ENCODE assay signal across 1 cellular context in the genomic region with DNA sequence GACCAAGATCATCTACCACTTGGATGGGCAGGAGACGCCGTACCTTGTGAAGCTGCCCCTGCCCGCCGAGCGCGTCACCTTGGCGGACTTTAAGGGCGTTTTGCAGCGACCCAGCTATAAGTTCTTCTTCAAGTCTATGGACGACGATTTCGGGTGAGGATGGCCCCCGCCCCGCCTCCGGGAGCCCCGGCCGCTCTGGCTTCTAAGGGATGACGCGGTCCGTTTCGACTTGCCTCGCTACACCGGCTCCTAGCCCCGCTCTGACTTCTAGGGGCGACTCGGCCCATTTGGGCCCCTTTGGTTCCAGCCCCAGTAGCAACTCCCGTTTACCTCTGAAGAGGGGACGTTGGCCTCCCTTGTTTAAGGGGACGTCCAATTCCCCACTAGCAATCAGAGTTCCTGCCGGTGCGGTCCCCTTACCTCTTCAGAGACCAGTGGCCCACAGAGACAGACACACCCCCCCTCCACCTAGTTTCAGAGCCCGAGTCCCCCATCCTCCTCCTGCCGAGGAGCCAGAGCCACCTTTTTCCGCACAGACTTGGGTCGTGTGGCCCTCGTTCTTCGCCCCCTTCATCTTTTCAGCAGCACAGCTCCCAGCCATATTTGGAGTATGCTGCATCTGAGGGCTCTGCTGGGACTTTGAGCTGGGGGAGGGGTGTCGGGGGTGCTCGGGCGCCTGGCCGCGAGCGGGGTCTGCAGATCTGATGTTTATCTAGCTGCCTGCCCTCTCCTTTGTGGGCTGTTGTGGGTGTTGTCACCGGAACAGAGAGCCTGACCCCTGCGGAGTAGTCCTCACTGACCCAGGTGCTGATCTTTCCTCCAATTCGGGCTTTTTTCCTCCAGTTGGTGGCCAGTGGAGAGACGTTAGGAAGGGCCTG.
TF ChIP-seq lines count a peak whose summit lies in the region.

No MANE protein-coding gene starts in this region.

TF ChIP-seq in HepG2, 621 proteins besides CTCF, POLR2A, EP300 and RAD21 (continued from another document and continues in another):
- TF ChIP-seq, protein P1, sequence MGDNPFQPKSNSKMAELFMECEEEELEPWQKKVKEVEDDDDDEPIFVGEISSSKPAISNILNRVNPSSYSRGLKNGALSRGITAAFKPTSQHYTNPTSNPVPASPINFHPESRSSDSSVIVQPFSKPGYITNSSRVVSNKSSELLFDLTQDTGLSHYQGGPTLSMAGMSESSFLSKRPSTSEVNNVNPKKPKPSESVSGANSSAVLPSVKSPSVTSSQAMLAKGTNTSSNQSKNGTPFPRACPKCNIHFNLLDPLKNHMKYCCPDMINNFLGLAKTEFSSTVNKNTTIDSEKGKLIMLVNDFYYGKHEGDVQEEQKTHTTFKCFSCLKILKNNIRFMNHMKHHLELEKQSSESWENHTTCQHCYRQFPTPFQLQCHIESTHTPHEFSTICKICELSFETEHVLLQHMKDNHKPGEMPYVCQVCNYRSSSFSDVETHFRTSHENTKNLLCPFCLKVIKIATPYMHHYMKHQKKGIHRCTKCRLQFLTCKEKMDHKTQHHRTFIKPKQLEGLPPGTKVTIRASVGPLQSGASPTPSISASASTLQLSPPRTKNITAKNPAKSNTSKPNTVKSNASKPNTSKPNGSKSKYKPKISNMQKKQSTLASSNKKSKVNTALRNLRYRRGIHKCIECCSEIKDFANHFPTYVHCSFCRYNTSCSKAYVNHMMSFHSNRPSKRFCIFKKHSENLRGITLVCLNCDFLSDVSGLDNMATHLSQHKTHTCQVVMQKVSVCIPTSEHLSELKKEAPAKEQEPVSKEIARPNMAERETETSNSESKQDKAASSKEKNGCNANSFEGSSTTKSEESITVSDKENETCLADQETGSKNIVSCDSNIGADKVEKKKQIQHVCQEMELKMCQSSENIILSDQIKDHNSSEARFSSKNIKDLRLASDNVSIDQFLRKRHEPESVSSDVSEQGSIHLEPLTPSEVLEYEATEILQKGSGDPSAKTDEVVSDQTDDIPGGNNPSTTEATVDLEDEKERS (CRISPR knock-in tag; IDR thresholded peaks at IDR 0.05): no peak
- TF ChIP-seq KLF13 (CRISPR knock-in tag; IDR thresholded peaks at IDR 0.05) (no peak), SNAI1 (CRISPR knock-in tag; IDR thresholded peaks at IDR 0.05; ENCODE audit: borderline replicate concordance) (no peak), TRIM24 (CRISPR knock-in tag; IDR thresholded peaks at IDR 0.05) (no peak), KMT2A (CRISPR knock-in tag; IDR thresholded peaks at IDR 0.05) (peak; percentile 16), BCL6 (CRISPR knock-in tag; IDR thresholded peaks at IDR 0.05) (no peak), SNAPC2 (CRISPR knock-in tag; IDR thresholded peaks at IDR 0.05) (no peak), SMAD3 (CRISPR knock-in tag; IDR thresholded peaks at IDR 0.05) (no peak), THYN1 (CRISPR knock-in tag; IDR thresholded peaks at IDR 0.05; ENCODE audit: borderline replicate concordance, low read depth) (no peak), ZSCAN20 (CRISPR knock-in tag; IDR thresholded peaks at IDR 0.05; ENCODE audit: borderline replicate concordance) (no peak), ZNF446 (CRISPR knock-in tag; IDR thresholded peaks at IDR 0.05) (0 out of 2 replicates have a peak, but pooled peaks have one; percentile 35), TBX2 (CRISPR knock-in tag; IDR thresholded peaks at IDR 0.05; ENCODE audit: borderline replicate concordance) (peak; percentile 14; the same call in 1 of the 2 replicates), RARA (CRISPR knock-in tag; IDR thresholded peaks at IDR 0.05) (no peak), SAP130 (CRISPR knock-in tag; IDR thresholded peaks at IDR 0.05; ENCODE audit: low read depth) (0 out of 2 replicates have a peak, but pooled peaks have one; percentile 64), ASH2L (IDR thresholded peaks at IDR 0.05; ENCODE audit: insufficient read length, low read depth, low read length) (no peak), ZNF232 (CRISPR knock-in tag; IDR thresholded peaks at IDR 0.05; ENCODE audit: borderline replicate concordance) (peak; percentile 52; the same call in 1 of the 2 replicates), BORCS8-MEF2B (CRISPR knock-in tag; IDR thresholded peaks at IDR 0.05) (no peak), ZNF234 (CRISPR knock-in tag; conservative IDR thresholded peaks at IDR 0.05) (no peak), ZNF317 (CRISPR knock-in tag; IDR thresholded peaks at IDR 0.05) (no peak), EZH2 (conservative IDR thresholded peaks at IDR 0.05; ENCODE audit: low read depth, low read length) (no peak), HHEX (CRISPR knock-in tag; IDR thresholded peaks at IDR 0.05) (no peak), BHLHE40 (IDR thresholded peaks at IDR 0.05; ENCODE audit: low read length) (no peak), ZSCAN29 (CRISPR knock-in tag; conservative IDR thresholded peaks at IDR 0.05) (peak; percentile 93), XRCC5 (optimal IDR thresholded peaks at IDR 0.05; ENCODE audit: low read length) (no peak), ZBTB8A (CRISPR knock-in tag; IDR thresholded peaks at IDR 0.05; ENCODE audit: borderline replicate concordance, low read depth) (no peak), TCF7 (IDR thresholded peaks at IDR 0.05; ENCODE audit: low read depth) (no peak), ZNF547 (CRISPR knock-in tag; IDR thresholded peaks at IDR 0.05) (no peak; the same call in 1 of the 2 replicates), ZBTB42 (CRISPR knock-in tag; IDR thresholded peaks at IDR 0.05) (no peak), XBP1 (CRISPR knock-in tag; IDR thresholded peaks at IDR 0.05) (no peak), ZNF674 (CRISPR knock-in tag; IDR thresholded peaks at IDR 0.05; ENCODE audit: low read depth) (no peak), FOXO1 (CRISPR knock-in tag; IDR thresholded peaks at IDR 0.05) (peak; percentile 47; the same call in 1 of the 2 replicates), SP2 (CRISPR knock-in tag; IDR thresholded peaks at IDR 0.05) (no peak), PHF8 (CRISPR knock-in tag; IDR thresholded peaks at IDR 0.05) (no peak; the same call in 1 of the 2 replicates), PHF5A (CRISPR knock-in tag; IDR thresholded peaks at IDR 0.05; ENCODE audit: low read depth, unreplicated experiment) (no peak), PAWR (CRISPR knock-in tag; IDR thresholded peaks at IDR 0.05; ENCODE audit: borderline replicate concordance) (no peak), ZNF781 (CRISPR knock-in tag; IDR thresholded peaks at IDR 0.05; ENCODE audit: borderline replicate concordance, not compliant biosample characterization) (no peak)
- TF ChIP-seq, protein P2, sequence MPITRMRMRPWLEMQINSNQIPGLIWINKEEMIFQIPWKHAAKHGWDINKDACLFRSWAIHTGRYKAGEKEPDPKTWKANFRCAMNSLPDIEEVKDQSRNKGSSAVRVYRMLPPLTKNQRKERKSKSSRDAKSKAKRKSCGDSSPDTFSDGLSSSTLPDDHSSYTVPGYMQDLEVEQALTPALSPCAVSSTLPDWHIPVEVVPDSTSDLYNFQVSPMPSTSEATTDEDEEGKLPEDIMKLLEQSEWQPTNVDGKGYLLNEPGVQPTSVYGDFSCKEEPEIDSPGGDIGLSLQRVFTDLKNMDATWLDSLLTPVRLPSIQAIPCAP (CRISPR knock-in tag; IDR thresholded peaks at IDR 0.05; ENCODE audit: low read depth): no peak
- TF ChIP-seq, protein P3, sequence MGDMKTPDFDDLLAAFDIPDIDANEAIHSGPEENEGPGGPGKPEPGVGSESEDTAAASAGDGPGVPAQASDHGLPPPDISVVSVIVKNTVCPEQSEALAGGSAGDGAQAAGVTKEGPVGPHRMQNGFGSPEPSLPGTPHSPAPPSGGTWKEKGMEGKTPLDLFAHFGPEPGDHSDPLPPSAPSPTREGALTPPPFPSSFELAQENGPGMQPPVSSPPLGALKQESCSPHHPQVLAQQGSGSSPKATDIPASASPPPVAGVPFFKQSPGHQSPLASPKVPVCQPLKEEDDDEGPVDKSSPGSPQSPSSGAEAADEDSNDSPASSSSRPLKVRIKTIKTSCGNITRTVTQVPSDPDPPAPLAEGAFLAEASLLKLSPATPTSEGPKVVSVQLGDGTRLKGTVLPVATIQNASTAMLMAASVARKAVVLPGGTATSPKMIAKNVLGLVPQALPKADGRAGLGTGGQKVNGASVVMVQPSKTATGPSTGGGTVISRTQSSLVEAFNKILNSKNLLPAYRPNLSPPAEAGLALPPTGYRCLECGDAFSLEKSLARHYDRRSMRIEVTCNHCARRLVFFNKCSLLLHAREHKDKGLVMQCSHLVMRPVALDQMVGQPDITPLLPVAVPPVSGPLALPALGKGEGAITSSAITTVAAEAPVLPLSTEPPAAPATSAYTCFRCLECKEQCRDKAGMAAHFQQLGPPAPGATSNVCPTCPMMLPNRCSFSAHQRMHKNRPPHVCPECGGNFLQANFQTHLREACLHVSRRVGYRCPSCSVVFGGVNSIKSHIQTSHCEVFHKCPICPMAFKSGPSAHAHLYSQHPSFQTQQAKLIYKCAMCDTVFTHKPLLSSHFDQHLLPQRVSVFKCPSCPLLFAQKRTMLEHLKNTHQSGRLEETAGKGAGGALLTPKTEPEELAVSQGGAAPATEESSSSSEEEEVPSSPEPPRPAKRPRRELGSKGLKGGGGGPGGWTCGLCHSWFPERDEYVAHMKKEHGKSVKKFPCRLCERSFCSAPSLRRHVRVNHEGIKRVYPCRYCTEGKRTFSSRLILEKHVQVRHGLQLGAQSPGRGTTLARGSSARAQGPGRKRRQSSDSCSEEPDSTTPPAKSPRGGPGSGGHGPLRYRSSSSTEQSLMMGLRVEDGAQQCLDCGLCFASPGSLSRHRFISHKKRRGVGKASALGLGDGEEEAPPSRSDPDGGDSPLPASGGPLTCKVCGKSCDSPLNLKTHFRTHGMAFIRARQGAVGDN (CRISPR knock-in tag; IDR thresholded peaks at IDR 0.05): peak; percentile 41; the same call in 1 of the 2 replicates
- TF ChIP-seq, protein P4, sequence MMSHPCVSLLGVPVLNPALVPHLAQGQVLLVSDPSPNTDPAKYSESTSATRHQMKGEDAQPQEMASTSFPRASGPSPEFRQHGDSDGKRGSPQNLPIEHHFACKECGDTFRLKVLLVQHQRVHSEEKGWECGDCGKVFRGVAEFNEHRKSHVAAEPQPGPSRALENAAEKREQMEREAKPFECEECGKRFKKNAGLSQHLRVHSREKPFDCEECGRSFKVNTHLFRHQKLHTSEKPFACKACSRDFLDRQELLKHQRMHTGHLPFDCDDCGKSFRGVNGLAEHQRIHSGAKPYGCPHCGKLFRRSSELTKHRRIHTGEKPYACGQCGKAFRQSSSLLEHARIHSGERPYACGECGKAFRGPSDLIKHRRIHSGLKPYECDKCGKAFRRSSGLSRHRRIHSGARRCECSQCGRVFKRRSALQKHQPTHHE (CRISPR knock-in tag; IDR thresholded peaks at IDR 0.05; ENCODE audit: borderline replicate concordance): no peak
- TF ChIP-seq, protein P5, sequence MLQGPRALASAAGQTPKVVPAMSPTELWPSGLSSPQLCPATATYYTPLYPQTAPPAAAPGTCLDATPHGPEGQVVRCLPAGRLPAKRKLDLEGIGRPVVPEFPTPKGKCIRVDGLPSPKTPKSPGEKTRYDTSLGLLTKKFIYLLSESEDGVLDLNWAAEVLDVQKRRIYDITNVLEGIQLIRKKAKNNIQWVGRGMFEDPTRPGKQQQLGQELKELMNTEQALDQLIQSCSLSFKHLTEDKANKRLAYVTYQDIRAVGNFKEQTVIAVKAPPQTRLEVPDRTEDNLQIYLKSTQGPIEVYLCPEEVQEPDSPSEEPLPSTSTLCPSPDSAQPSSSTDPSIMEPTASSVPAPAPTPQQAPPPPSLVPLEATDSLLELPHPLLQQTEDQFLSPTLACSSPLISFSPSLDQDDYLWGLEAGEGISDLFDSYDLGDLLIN (CRISPR knock-in tag; IDR thresholded peaks at IDR 0.05; ENCODE audit: borderline replicate concordance): no peak
- TF ChIP-seq, protein P6, sequence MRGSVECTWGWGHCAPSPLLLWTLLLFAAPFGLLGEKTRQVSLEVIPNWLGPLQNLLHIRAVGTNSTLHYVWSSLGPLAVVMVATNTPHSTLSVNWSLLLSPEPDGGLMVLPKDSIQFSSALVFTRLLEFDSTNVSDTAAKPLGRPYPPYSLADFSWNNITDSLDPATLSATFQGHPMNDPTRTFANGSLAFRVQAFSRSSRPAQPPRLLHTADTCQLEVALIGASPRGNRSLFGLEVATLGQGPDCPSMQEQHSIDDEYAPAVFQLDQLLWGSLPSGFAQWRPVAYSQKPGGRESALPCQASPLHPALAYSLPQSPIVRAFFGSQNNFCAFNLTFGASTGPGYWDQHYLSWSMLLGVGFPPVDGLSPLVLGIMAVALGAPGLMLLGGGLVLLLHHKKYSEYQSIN (CRISPR knock-in tag; IDR thresholded peaks at IDR 0.05; ENCODE audit: borderline replicate concordance): no peak
- TF ChIP-seq, protein P7, sequence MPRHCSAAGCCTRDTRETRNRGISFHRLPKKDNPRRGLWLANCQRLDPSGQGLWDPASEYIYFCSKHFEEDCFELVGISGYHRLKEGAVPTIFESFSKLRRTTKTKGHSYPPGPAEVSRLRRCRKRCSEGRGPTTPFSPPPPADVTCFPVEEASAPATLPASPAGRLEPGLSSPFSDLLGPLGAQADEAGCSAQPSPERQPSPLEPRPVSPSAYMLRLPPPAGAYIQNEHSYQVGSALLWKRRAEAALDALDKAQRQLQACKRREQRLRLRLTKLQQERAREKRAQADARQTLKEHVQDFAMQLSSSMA (CRISPR knock-in tag; IDR thresholded peaks at IDR 0.05): no peak
- TF ChIP-seq, protein P8, sequence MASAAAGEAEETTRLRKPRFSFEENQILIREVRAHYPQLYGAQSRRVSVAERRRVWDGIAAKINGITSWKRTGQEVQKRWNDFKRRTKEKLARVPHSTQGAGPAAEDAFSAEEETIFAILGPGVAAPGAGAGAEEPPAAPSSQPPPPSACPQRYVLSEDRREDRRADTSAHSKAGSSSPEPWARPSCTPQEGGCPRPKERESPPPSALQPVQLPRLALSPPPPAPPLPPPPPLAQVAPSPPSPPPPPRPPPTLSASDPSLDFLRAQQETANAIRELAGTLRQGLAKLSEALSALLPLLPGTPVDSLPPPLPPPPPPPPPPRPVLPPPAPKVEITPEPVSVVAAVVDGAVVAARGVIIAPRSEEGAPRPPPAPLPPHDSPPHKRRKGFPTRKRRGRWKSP (CRISPR knock-in tag; IDR thresholded peaks at IDR 0.05): peak; percentile 69
